In genomic region chr9:38006163-38006562, GRCh38 we compare ENCODE assay signal across 17 cellular contexts.
DNase-seq lines count a peak whose midpoint lies in the region; ATAC-seq, FAIRE-seq and TF ChIP-seq lines count a peak whose summit lies in the region.
"Had no signal": no experiment of that assay in that cellular context is flagged by ENCODE, and none has a peak within 500 bp of the region (broad histone marks: within the 10 kb centered on the region; RNA-seq: fewer than 3 reads in every experiment).

No MANE protein-coding gene starts in this region.

- H2AFZ ChIP-seq in H1 (ENCODE audit: low read length), result no peak overlapping the region

- H3K4me2 ChIP-seq in H1 (ENCODE audit: insufficient read depth in 1 of 2, low read depth in 2 of 2, low read length in 2 of 2), result no peak overlapping the region

- H2BK5ac ChIP-seq in H1 (ENCODE audit: low read depth, low read length), result peak overlapping the region; percentile 83

- H3K9ac ChIP-seq in H1 (replicated peaks in 1 of 4; ENCODE audit: extremely low read depth in 1 of 4, low read depth in 3 of 4, low read length in 3 of 4), result no peak overlapping the region

- FAIRE-seq in H1 (lab: Jason Lieb, UNC), result no peak

- H2BK15ac ChIP-seq in H1 (ENCODE audit: low read length), result 0 out of 2 replicates have a peak overlapping the region, but pooled peaks have one; percentile 10

- H4K8ac ChIP-seq in H1 (ENCODE audit: extremely low read depth, insufficient read depth, low read length), result no peak overlapping the region

- H3K56ac ChIP-seq in H1 (replicated peaks; ENCODE audit: insufficient read length, low read depth, low read length), result no peak overlapping the region

- H3K27ac ChIP-seq in H1 (ENCODE audit: low read depth, low read length) (no peak overlapping the region), gastrocnemius medialis (no peak overlapping the region)
- H3K27ac ChIP-seq: adrenal gland, prostate gland had no signal

- H3K4me1 ChIP-seq in H1 (replicated peaks in 1 of 4; ENCODE audit: control insufficient read depth in 3 of 4, insufficient read depth in 4 of 4, low read length in 3 of 4) (peaks cover 4 to 20% (median 16%) of the 10 kb centered on the region in 4 experiments), mucosa of descending colon (ENCODE audit: low read depth) (no peaks in the 10 kb centered on the region), gastrocnemius medialis (no peaks in the 10 kb centered on the region)

- H4K91ac ChIP-seq in H1 (replicated peaks; ENCODE audit: insufficient read length, low read length), result peak overlapping the region; percentile 27

- TF ChIP-seq POLR2A in H1 (IDR thresholded peaks at IDR 0.05; ENCODE audit: control extremely low read depth in 1 of 2, low read depth in 2 of 2, low read length in 2 of 2), result no peak
- no peak for TF ChIP-seq POLR2A in gastrocnemius medialis (IDR thresholded peaks at IDR 0.05)

- CTCF ChIA-PET in H1 (lab: Charles Lee; ENCODE audit: partially characterized antibody), result interaction anchor here (1.4 kb wide), 1 partner anchor 10 kb away, joined by 4 read pairs; no protein-coding TSS in a partner anchor

- H3K27me3 ChIP-seq in H1 (replicated peaks in 1 of 4; ENCODE audit: control insufficient read depth in 3 of 4, extremely low read depth in 1 of 4, insufficient read depth in 3 of 4, low read length in 3 of 4), result no peaks in the 10 kb centered on the region
- H3K27me3 ChIP-seq in gastrocnemius medialis, result no peaks in the 10 kb centered on the region
- H3K27me3 ChIP-seq: adrenal gland had no signal

- no peak overlapping the region for H4K5ac ChIP-seq in H1 (ENCODE audit: insufficient read length, low read depth, low read length)

- H3K14ac ChIP-seq in H1 (ENCODE audit: insufficient read length), result no peak overlapping the region

- peaks cover 10% of the 10 kb centered on the region; the same call in 1 of the 2 replicates for H3K79me1 ChIP-seq in H1 (ENCODE audit: low read depth, low read length)

- H2BK120ac ChIP-seq in H1 (replicated peaks; ENCODE audit: low read depth, low read length), result no peak overlapping the region

- peak overlapping the region; percentile 44 for H3K4ac ChIP-seq in H1 (replicated peaks; ENCODE audit: insufficient read length, low read depth, low read length)

- WGBS in H1 (ENCODE audit: extremely low coverage in 1 of 2, insufficient coverage in 1 of 2, insufficient read length in 1 of 2, insufficient replicate concordance in 2 of 2, low coverage in 1 of 2, low lambda C conversion rate in 2 of 2, missing lambda C conversion rate in 1 of 2), 2 experiments, result 79% methylated on average over 6 of the region's 7 CpGs; no CpG with 5 or more reads in 1 of the 2 experiments

- DNase-seq in A172 (ENCODE audit: low spot score), result peak; percentile 56
- peak; percentile 61 for DNase-seq in LoVo (ENCODE audit: low spot score)
- DNase-seq in H1 (ENCODE audit: low read depth in 1 of 2, low spot score in 2 of 2), result no peak
- peak in 2 of 3 donors; percentile 46 to 56 for DNase-seq in mucosa of descending colon
- no peak for DNase-seq in GM20000 (ENCODE audit: low spot score)
- no peak for DNase-seq in NCI-H748 (lab: John Stamatoyannopoulos, UW; ENCODE audit: unreplicated experiment)
- no peak for DNase-seq in NCI-H2107 (lab: John Stamatoyannopoulos, UW)
- no peak for DNase-seq in gastrocnemius medialis
- DNase-seq: adrenal gland; CD4-positive, alpha-beta T cell; DND-41; MM.1S; natural killer cell; SIG-M5; stimulated activated CD4-positive, alpha-beta T cell treated with anti-CD3 and anti-CD28 coated beads, Interleukin-12 subunit alpha, Interleukin-12 subunit beta, amount 100 ng/mL, for 4 hours had no signal

- in situ Hi-C loops in gastrocnemius medialis (cut with MboI; ENCODE audit: low sequenced_read_pairs in 4 of 4), result no loop called here

- TF ChIP-seq EP300 in H1 (IDR thresholded peaks at IDR 0.05; ENCODE audit: borderline replicate concordance in 1 of 2, low read depth in 2 of 2, low read length in 2 of 2), result no peak

- peaks cover 2 to 3% of the 10 kb centered on the region in 2 experiments for H4K20me1 ChIP-seq in H1 (replicated peaks in 1 of 2; ENCODE audit: control insufficient read depth in 1 of 2, insufficient read depth in 2 of 2, low read length in 2 of 2)

- H3K9me3 ChIP-seq in H1 (ENCODE audit: insufficient read depth in 2 of 2, low read depth in 1 of 2, low read length in 1 of 2) (no peaks in the 10 kb centered on the region), mucosa of descending colon (no peaks in the 10 kb centered on the region), gastrocnemius medialis (no peaks in the 10 kb centered on the region)
- H3K9me3 ChIP-seq: adrenal gland, prostate gland had no signal

- peaks cover 0 to 2% (median 0%) of the 10 kb centered on the region in 4 experiments; a peak in 1 of 8 replicates for H3K36me3 ChIP-seq in H1 (ENCODE audit: control insufficient read depth in 2 of 4, insufficient read depth in 4 of 4, low read length in 3 of 4)
- H3K36me3 ChIP-seq in mucosa of descending colon (ENCODE audit: low read depth), result no peaks in the 10 kb centered on the region
- no peaks in the 10 kb centered on the region for H3K36me3 ChIP-seq in gastrocnemius medialis
- H3K36me3 ChIP-seq: adrenal gland, prostate gland had no signal

- ATAC-seq in mucosa of descending colon (peak; percentile 77), gastrocnemius medialis (no peak)
- ATAC-seq: natural killer cell had no signal

- TF ChIP-seq RAD21 in H1 (IDR thresholded peaks at IDR 0.05 in 1 of 2, conservative IDR thresholded peaks at IDR 0.05 in 1 of 2; ENCODE audit: low read depth in 2 of 2, low read length in 2 of 2), result no peak

- H3K18ac ChIP-seq in H1 (ENCODE audit: extremely low read depth, low read length), result no peak overlapping the region

- POLR2A ChIA-PET in H1 (lab: Charles Lee; ENCODE audit: partially characterized antibody), result interaction anchor here (1.4 to 1.7 kb wide), 2 partner anchors 11 to 12 kb away, joined by 3 to 4 read pairs; no protein-coding TSS in a partner anchor

- intact Hi-C loops in mucosa of descending colon (cut with DNase I, micrococcal nuclease), result no loop called here
- intact Hi-C loops in gastrocnemius medialis (cut with DNase I; ENCODE audit: low total_unique reads), result no loop called here

- TF ChIP-seq CTCF in H1 (IDR thresholded peaks at IDR 0.05; ENCODE audit: control extremely low read depth in 1 of 3, insufficient read depth in 1 of 3, low read depth in 1 of 3, low read length in 3 of 3) (no peak), mucosa of descending colon (IDR thresholded peaks at IDR 0.05) (no peak), GM20000 (IDR thresholded peaks at IDR 0.05; ENCODE audit: extremely low read depth, missing control alignments) (no peak), gastrocnemius medialis (IDR thresholded peaks at IDR 0.05 in 4 of 5, conservative IDR thresholded peaks at IDR 0.05 in 1 of 5) (no peak)

- H3K23ac ChIP-seq in H1 (ENCODE audit: insufficient read length), result no peak overlapping the region

- no peaks in the 10 kb centered on the region for H3K23me2 ChIP-seq in H1 (ENCODE audit: low read depth, low read length)

- H2BK20ac ChIP-seq in H1 (ENCODE audit: low read length), result peak overlapping the region; percentile 80; the same call in 1 of the 2 replicates

- no peak overlapping the region for H2AK5ac ChIP-seq in H1 (ENCODE audit: low read depth, low read length)

- no peaks in the 10 kb centered on the region for H3K79me2 ChIP-seq in H1 (ENCODE audit: control insufficient read depth in 1 of 2, insufficient read depth in 2 of 2, low read length in 2 of 2)

- no peak overlapping the region for H3K4me3 ChIP-seq in H1 (ENCODE audit: extremely low read depth in 1 of 4, insufficient read depth in 2 of 4, low read depth in 3 of 4, low read length in 4 of 4)
- no peak overlapping the region for H3K4me3 ChIP-seq in mucosa of descending colon
- no peak overlapping the region for H3K4me3 ChIP-seq in gastrocnemius medialis
- H3K4me3 ChIP-seq: adrenal gland, lung, prostate gland had no signal

- no peak overlapping the region for H2BK12ac ChIP-seq in H1 (ENCODE audit: low read depth, low read length)

TF ChIP-seq in H1, 55 proteins besides CTCF, POLR2A, EP300 and RAD21:
- TF ChIP-seq HDAC2 (IDR thresholded peaks at IDR 0.05; ENCODE audit: borderline replicate concordance in 1 of 2, low read depth in 2 of 2, low read length in 2 of 2), result no peak
- TF ChIP-seq TAF7 (optimal IDR thresholded peaks at IDR 0.05; ENCODE audit: borderline replicate concordance, low read depth, low read length), result no peak
- TF ChIP-seq TEAD4 (IDR thresholded peaks at IDR 0.05; ENCODE audit: low read depth, low read length), result no peak
- no peak for TF ChIP-seq BCL11A (IDR thresholded peaks at IDR 0.05; ENCODE audit: low read depth in 2 of 2, low read length in 2 of 2)
- TF ChIP-seq RBBP5 (IDR thresholded peaks at IDR 0.05; ENCODE audit: borderline replicate concordance, low read depth, low read length), result no peak
- TF ChIP-seq TBP (IDR thresholded peaks at IDR 0.05; ENCODE audit: low read depth, low read length), result no peak

Comparison
In these comparisons a context has a peak if more than half of its experiments do, and no peak if none do; other contexts are left out.
1. DNase-seq: peak in A172 (single experiment), LoVo (single experiment) and mucosa of descending colon (2 of 3); none in H1 (0 of 2), GM20000 (single experiment), NCI-H748 (single experiment), NCI-H2107 (single experiment) and gastrocnemius medialis (0 of 2).